In genomic region chr5:179610903-179611265, GRCh38 we compare ENCODE assay signal across 16 cellular contexts. TPM values are rescaled to one million over a fixed set of nuclear protein-coding genes. Genes with fewer than 3 reads are reported as not detected.
DNase-seq lines count a peak whose midpoint lies in the region; ATAC-seq, FAIRE-seq and TF ChIP-seq lines count a peak whose summit lies in the region.
"Had no signal": no experiment of that assay in that cellular context is flagged by ENCODE, and none has a peak within 500 bp of the region (broad histone marks: within the 10 kb centered on the region; RNA-seq: fewer than 3 reads in every experiment).

No MANE protein-coding gene starts in this region.

- TF ChIP-seq POLR2A in GM12891 (IDR thresholded peaks at IDR 0.05; ENCODE audit: low read depth, low read length) = no peak

- no peak overlapping the region for H3K27ac ChIP-seq in H9 (ENCODE audit: insufficient read length, low read depth, low read length)
- H3K27ac ChIP-seq in naive thymus-derived CD4-positive, alpha-beta T cell (ENCODE audit: low read depth, low read length) = no peak overlapping the region
- H3K27ac ChIP-seq: left lung had no signal

- H3K79me1 ChIP-seq in H9 (ENCODE audit: insufficient read depth, low read depth, low read length, poor library complexity, severe bottlenecking) = no peaks in the 10 kb centered on the region

- H3K9ac ChIP-seq in H9 (ENCODE audit: extremely low read depth, insufficient read length, low read length) = no peak overlapping the region

- no peak overlapping the region for H2BK20ac ChIP-seq in H9 (ENCODE audit: low read depth, low read length, poor library complexity, severe bottlenecking)

- no peak for TF ChIP-seq CTCF in H9 (conservative IDR thresholded peaks at IDR 0.05)

- H2BK12ac ChIP-seq in H9 (ENCODE audit: insufficient read length, low read depth, low read length) = no peak overlapping the region

- H3K4ac ChIP-seq in H9 (ENCODE audit: low read depth, low read length) = no peak overlapping the region

- H3K18ac ChIP-seq in H9 (ENCODE audit: insufficient read length, low read depth, low read length) = no peak overlapping the region

- no peak overlapping the region for H2AK5ac ChIP-seq in H9 (ENCODE audit: insufficient read length, low read length)

- no peak overlapping the region for H4K8ac ChIP-seq in H9 (replicated peaks; ENCODE audit: insufficient read length, low read depth, low read length)

- H3K9me3 Mint-ChIP-seq in H9 = no peaks in the 10 kb centered on the region; a peak in 1 of 5 replicates
- no peaks in the 10 kb centered on the region for H3K9me3 Mint-ChIP-seq in activated CD8-positive, alpha-beta T cell treated with anti-CD3 and anti-CD28 coated beads, Interleukin-2, amount 10 ng/mL, durations not matched to agents 7 days and 5 days (ENCODE audit: insufficient read depth)
- H3K9me3 Mint-ChIP-seq in naive thymus-derived CD4-positive, alpha-beta T cell = peaks cover 0 to 4% (median 0%) of the 10 kb centered on the region in 11 donors
- H3K9me3 Mint-ChIP-seq: CD8-positive, alpha-beta T cell had no signal

- CTCF ChIA-PET in activated CD8-positive, alpha-beta T cell treated with anti-CD3 and anti-CD28 coated beads, Interleukin-2, amount 10 ng/mL, durations not matched to agents 7 days and 5 days (lab: Charles Lee) = interaction anchor here (0.6 to 1.5 kb wide), 2 partner anchors 11 to 13 kb away, joined by 3 to 4 read pairs; partner anchors contain the start of gene HNRNPH1
- CTCF ChIA-PET in naive thymus-derived CD4-positive, alpha-beta T cell (lab: Charles Lee) = interaction anchor here (1.6 kb wide), 1 partner anchor 9 kb away, joined by 3 read pairs; no protein-coding TSS in a partner anchor

- no peak overlapping the region for H3K4me3 ChIP-seq in naive thymus-derived CD4-positive, alpha-beta T cell (ENCODE audit: low read length)
- H3K4me3 ChIP-seq: left lung, thoracic aorta had no signal

- peak overlapping the region in 2 of 3 experiments; percentile 71 to 74; a peak in 4 of 7 replicates for H3K27ac Mint-ChIP-seq in H9
- peak overlapping the region; percentile 59 for H3K27ac Mint-ChIP-seq in activated CD8-positive, alpha-beta T cell treated with anti-CD3 and anti-CD28 coated beads, Interleukin-2, amount 10 ng/mL, durations not matched to agents 7 days and 5 days
- H3K27ac Mint-ChIP-seq in naive thymus-derived CD4-positive, alpha-beta T cell = peak overlapping the region in 6 of 9 donors; percentile 42 to 91 (median 73)
- H3K27ac Mint-ChIP-seq: CD8-positive, alpha-beta T cell had no signal

- H3K4me1 ChIP-seq in H9 (ENCODE audit: insufficient read depth, low read length) = no peaks in the 10 kb centered on the region
- peaks cover 14 to 18% of the 10 kb centered on the region in 2 donors for H3K4me1 ChIP-seq in naive thymus-derived CD4-positive, alpha-beta T cell (ENCODE audit: control insufficient read depth in 2 of 2, insufficient read depth in 2 of 2, low read length in 2 of 2)

- no peaks in the 10 kb centered on the region for H3K79me2 ChIP-seq in H9 (ENCODE audit: insufficient read depth, low read length)

- peaks cover 33 to 88% (median 52%) of the 10 kb centered on the region in 3 experiments for H3K36me3 ChIP-seq in naive thymus-derived CD4-positive, alpha-beta T cell (ENCODE audit: control insufficient read depth in 2 of 3, insufficient read depth in 3 of 3, low read length in 3 of 3)

- H3K27me3 ChIP-seq in H9 (ENCODE audit: insufficient read depth, low read length) = no peaks in the 10 kb centered on the region
- no peaks in the 10 kb centered on the region for H3K27me3 ChIP-seq in naive thymus-derived CD4-positive, alpha-beta T cell (ENCODE audit: control insufficient read depth in 2 of 2, insufficient read depth in 2 of 2, low read length in 2 of 2)
- H3K27me3 ChIP-seq: left lung had no signal

- peaks cover 43 to 95% (median 75%) of the 10 kb centered on the region in 3 experiments for H3K36me3 Mint-ChIP-seq in H9 (ENCODE audit: insufficient read depth in 1 of 3, low read depth in 3 of 3)
- H3K36me3 Mint-ChIP-seq in activated CD8-positive, alpha-beta T cell treated with anti-CD3 and anti-CD28 coated beads, Interleukin-2, amount 10 ng/mL, durations not matched to agents 7 days and 5 days (ENCODE audit: low read depth) = peaks cover 73% of the 10 kb centered on the region
- peaks cover 22 to 52% (median 41%) of the 10 kb centered on the region in 5 donors for H3K36me3 Mint-ChIP-seq in naive thymus-derived CD4-positive, alpha-beta T cell

- no peak overlapping the region for H4K5ac ChIP-seq in H9 (ENCODE audit: insufficient read length, low read depth, low read length)

- no peak overlapping the region for H3K4me3 Mint-ChIP-seq in H9
- no peak overlapping the region for H3K4me3 Mint-ChIP-seq in activated CD8-positive, alpha-beta T cell treated with anti-CD3 and anti-CD28 coated beads, Interleukin-2, amount 10 ng/mL, durations not matched to agents 7 days and 5 days
- peak overlapping the region in 1 of 10 donors; percentile 1 for H3K4me3 Mint-ChIP-seq in naive thymus-derived CD4-positive, alpha-beta T cell
- H3K4me3 Mint-ChIP-seq: CD8-positive, alpha-beta T cell had no signal

- no peak overlapping the region for H2BK15ac ChIP-seq in H9 (ENCODE audit: low read depth, low read length)

- no peak overlapping the region for H2BK120ac ChIP-seq in H9 (ENCODE audit: low read depth, low read length, poor library complexity, severe bottlenecking)

- peak; percentile 60 for DNase-seq in DMS 273 (lab: John Stamatoyannopoulos, UW; ENCODE audit: unreplicated experiment)
- no peak for DNase-seq in DMS 273 treated with DMSO at 0.1 percent for 48 hours (lab: John Stamatoyannopoulos, UW)
- no peak for DNase-seq in H9
- DNase-seq in activated CD8-positive, alpha-beta T cell treated with anti-CD3 and anti-CD28 coated beads, Interleukin-2, amount 10 ng/mL, durations not matched to agents 7 days and 5 days = no peak
- no peak for DNase-seq in naive thymus-derived CD4-positive, alpha-beta T cell
- no peak for DNase-seq in NCI-H187 (lab: John Stamatoyannopoulos, UW)
- no peak for DNase-seq in GM12891 (ENCODE audit: insufficient read length, low spot score)
- DNase-seq: 8988T; CD8-positive, alpha-beta T cell; hypothalamus; left lung; NCI-H1436; NCI-H524 had no signal

- no peak overlapping the region for H3K14ac ChIP-seq in H9 (ENCODE audit: insufficient read depth, low read length)

- intact Hi-C loops in naive thymus-derived CD4-positive, alpha-beta T cell (cut with micrococcal nuclease) = no loop called here

- H3K23me2 ChIP-seq in H9 (ENCODE audit: insufficient read length, low read depth, low read length, poor library complexity, severe bottlenecking) = no peaks in the 10 kb centered on the region

- no peaks in the 10 kb centered on the region for H3K9me3 ChIP-seq in H9 (ENCODE audit: control insufficient read depth, low read depth, low read length)
- no peaks in the 10 kb centered on the region for H3K9me3 ChIP-seq in naive thymus-derived CD4-positive, alpha-beta T cell (ENCODE audit: control insufficient read depth in 2 of 3, low read length in 3 of 3)
- H3K9me3 ChIP-seq: left lung, thoracic aorta had no signal

- ATAC-seq in activated CD8-positive, alpha-beta T cell treated with anti-CD3 and anti-CD28 coated beads, Interleukin-2, amount 10 ng/mL, durations not matched to agents 7 days and 5 days = no peak
- no peak for ATAC-seq in naive thymus-derived CD4-positive, alpha-beta T cell
- no peak for ATAC-seq in HG03108 (IDR thresholded peaks at IDR 0.05; ENCODE audit: unreplicated experiment)
- ATAC-seq: CD8-positive, alpha-beta T cell; left lung had no signal

- H4K20me1 ChIP-seq in H9 (ENCODE audit: control insufficient read depth, insufficient read depth, insufficient read length) = no peaks in the 10 kb centered on the region

- peaks cover 1% of the 10 kb centered on the region for H3K27me3 Mint-ChIP-seq in H9 (ENCODE audit: low read depth)
- no peaks in the 10 kb centered on the region for H3K27me3 Mint-ChIP-seq in activated CD8-positive, alpha-beta T cell treated with anti-CD3 and anti-CD28 coated beads, Interleukin-2, amount 10 ng/mL, durations not matched to agents 7 days and 5 days (ENCODE audit: low read depth)
- H3K27me3 Mint-ChIP-seq in naive thymus-derived CD4-positive, alpha-beta T cell = no peaks in the 10 kb centered on the region

- FAIRE-seq in GM12891 (lab: Jason Lieb, UNC) = no peak
- FAIRE-seq: bronchial epithelial cell had no signal

- H3K56ac ChIP-seq in H9 (ENCODE audit: insufficient read length, low read depth, low read length) = no peak overlapping the region

- H3K23ac ChIP-seq in H9 (ENCODE audit: insufficient read length, low read depth, low read length) = no peak overlapping the region

- no peak overlapping the region for H2BK5ac ChIP-seq in H9 (ENCODE audit: insufficient read length, low read length)

- H4K91ac ChIP-seq in H9 (ENCODE audit: insufficient read length, low read depth, low read length) = no peak overlapping the region

- no peak overlapping the region for H3K4me2 ChIP-seq in H9 (ENCODE audit: insufficient read depth, insufficient read length, low read length)

- no peak overlapping the region for H2AFZ ChIP-seq in H9 (ENCODE audit: low read length)

- POLR2A ChIA-PET in activated CD8-positive, alpha-beta T cell treated with anti-CD3 and anti-CD28 coated beads, Interleukin-2, amount 10 ng/mL, durations not matched to agents 7 days and 5 days (lab: Charles Lee) = interaction anchor here (1.4 to 11.0 kb wide), 3 partner anchors 9 to 12 kb away, joined by 4 to 158 read pairs (median 5); partner anchors contain the start of gene HNRNPH1
- POLR2A ChIA-PET in naive thymus-derived CD4-positive, alpha-beta T cell (lab: Charles Lee) = interaction anchor here (6.2 kb wide), 1 partner anchor 11 kb away, joined by 111 read pairs; the partner anchor contains the start of gene HNRNPH1

- H3K4me1 Mint-ChIP-seq in H9 = peaks cover 15 to 21% of the 10 kb centered on the region in 2 experiments
- peaks cover 68% of the 10 kb centered on the region for H3K4me1 Mint-ChIP-seq in activated CD8-positive, alpha-beta T cell treated with anti-CD3 and anti-CD28 coated beads, Interleukin-2, amount 10 ng/mL, durations not matched to agents 7 days and 5 days (ENCODE audit: low read depth)
- H3K4me1 Mint-ChIP-seq in naive thymus-derived CD4-positive, alpha-beta T cell = peaks cover 39 to 75% (median 64%) of the 10 kb centered on the region in 7 donors

- H3T11ph ChIP-seq in H9 (ENCODE audit: low read length) = no peak overlapping the region

TF ChIP-seq in GM12891, 5 proteins besides CTCF, POLR2A, EP300 and RAD21:
- TF ChIP-seq SPI1 (IDR thresholded peaks at IDR 0.05; ENCODE audit: low read depth, low read length) (no peak), POU2F2 (IDR thresholded peaks at IDR 0.05; ENCODE audit: low read depth, low read length) (no peak), TAF1 (IDR thresholded peaks at IDR 0.05; ENCODE audit: low read depth, low read length) (no peak), POLR2AphosphoS5 (IDR thresholded peaks at IDR 0.05; ENCODE audit: low read depth, low read length) (no peak), PAX5 (IDR thresholded peaks at IDR 0.05; ENCODE audit: insufficient read depth, low read length, severe bottlenecking) (no peak)
TF ChIP-seq in GM12891: peak in this region for 0.

RNA-seq across cellular contexts. Expression of gene HNRNPH1, which starts 12.6 kb away (rescaled TPM):
- total RNA-seq in H9 (2021) = 1,042 and 1,066 TPM in 2 replicates
- 100 to 1,000 TPM; 869 to 884 TPM for total RNA-seq in activated CD8-positive, alpha-beta T cell treated with anti-CD3 and anti-CD28 coated beads, Interleukin-2, amount 10 ng/mL, durations not matched to agents 7 days and 5 days
- total RNA-seq in naive thymus-derived CD4-positive, alpha-beta T cell = 1,000 to 10,000 TPM; 1,010 to 2,239 (median 1,692) TPM
- 100 to 1,000 TPM; 120 to 141 TPM for polyA plus RNA-seq in naive thymus-derived CD4-positive, alpha-beta T cell
- polyA plus RNA-seq in GM12891 (2012; ENCODE audit: low read depth, missing spikeins) = 386 TPM
